ENCODE assay signal across 8 cellular contexts in the genomic region with DNA sequence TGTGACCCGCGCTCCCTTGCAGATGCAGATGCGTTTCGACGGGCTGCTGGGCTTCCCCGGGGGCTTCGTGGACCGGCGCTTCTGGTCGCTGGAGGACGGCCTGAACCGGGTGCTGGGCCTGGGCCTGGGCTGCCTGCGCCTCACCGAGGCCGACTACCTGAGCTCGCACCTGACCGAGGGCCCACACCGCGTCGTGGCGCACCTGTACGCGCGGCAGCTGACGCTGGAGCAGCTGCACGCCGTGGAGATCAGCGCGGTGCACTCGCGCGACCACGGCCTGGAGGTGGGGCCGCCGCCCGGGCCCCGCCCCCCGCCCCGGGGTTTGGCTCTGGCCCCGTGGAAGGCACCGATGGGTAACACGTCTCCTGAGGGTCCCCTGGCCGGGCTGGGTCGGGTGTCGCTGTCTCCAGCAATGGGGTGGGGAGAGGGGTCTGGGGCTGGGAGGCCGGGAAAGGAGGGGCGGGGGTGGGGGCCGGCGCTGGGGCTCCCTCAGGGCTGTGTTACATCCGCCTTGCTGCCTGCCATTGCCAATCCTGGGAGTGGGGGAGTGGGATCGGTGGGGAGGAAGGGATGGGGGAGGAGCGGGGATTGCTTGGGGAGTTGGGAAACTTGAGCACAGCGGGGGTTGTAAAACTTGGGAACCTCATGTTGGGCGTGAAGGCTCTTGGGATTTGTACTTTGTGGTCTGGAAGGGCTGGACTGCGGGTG.
DNase-seq lines count a peak whose midpoint lies in the region; ATAC-seq and TF ChIP-seq lines count a peak whose summit lies in the region.

No MANE protein-coding gene starts in this region.

- DNase-seq in ELR (ENCODE audit: low read depth) (peak; percentile 24), brain microvascular endothelial cell (peak; percentile 18), DMS153 (lab: John Stamatoyannopoulos, UW) (no peak)
- peak; percentile 45 for DNase-seq in stimulated activated CD4-positive, alpha-beta T cell treated with anti-CD3 and anti-CD28 coated beads, Interleukin-12 subunit alpha, Interleukin-12 subunit beta, amount 100 ng/mL, for 4 hours

- H3K36me3 ChIP-seq in SU-DHL-6 (ENCODE audit: low read length) (no peaks in the 10 kb centered on the region), brain microvascular endothelial cell (replicated peaks) (peaks cover 33% of the 10 kb centered on the region)

- H3K9me3 ChIP-seq in SU-DHL-6 (ENCODE audit: insufficient read depth, low read length), result no peaks in the 10 kb centered on the region
- H3K9me3 ChIP-seq in iPS-18c (ENCODE audit: control insufficient read depth, insufficient read depth, low read length), result no peaks in the 10 kb centered on the region

- peaks cover 5% of the 10 kb centered on the region; the same call in 1 of the 2 replicates for H3K79me2 ChIP-seq in SU-DHL-6 (ENCODE audit: insufficient read depth, low read length)

- H3K27me3 ChIP-seq in SU-DHL-6 (ENCODE audit: low read length) (no peaks in the 10 kb centered on the region), brain microvascular endothelial cell (replicated peaks) (no peaks in the 10 kb centered on the region)

- peak overlapping the region; percentile 85 for H2AFZ ChIP-seq in SU-DHL-6 (ENCODE audit: low read depth, low read length, severe bottlenecking)

- H3K9ac ChIP-seq in SU-DHL-6 (ENCODE audit: low read length), result peak overlapping the region; percentile 99

- in situ Hi-C loops in brain microvascular endothelial cell (cut with HindIII; ENCODE audit: low pct_ligation_motif_present, low sequenced_read_pairs), result no loop called here

- TF ChIP-seq CTCF in SU-DHL-6 (IDR thresholded peaks at IDR 0.05; ENCODE audit: insufficient read depth, low read length, poor library complexity, severe bottlenecking) (no peak), brain microvascular endothelial cell (IDR thresholded peaks at IDR 0.05; ENCODE audit: low read depth, low read length, missing control alignments) (no peak)

- H3K4me3 ChIP-seq in SU-DHL-6 (ENCODE audit: insufficient read depth, low read length, poor library complexity, severe bottlenecking) (peak overlapping the region; percentile 97), brain microvascular endothelial cell (ENCODE audit: low read depth, low read length) (peak overlapping the region; percentile 92), iPS-18c (ENCODE audit: insufficient read depth, low read depth, low read length) (peak overlapping the region; percentile 98)

- no peaks in the 10 kb centered on the region for H3K9me2 ChIP-seq in SU-DHL-6 (replicated peaks; ENCODE audit: insufficient read depth, low read length)

- no peaks in the 10 kb centered on the region for H4K20me1 ChIP-seq in SU-DHL-6 (ENCODE audit: low read depth, low read length)

- H3F3A ChIP-seq in SU-DHL-6 (ENCODE audit: insufficient read depth), result no peaks in the 10 kb centered on the region

- H3K27ac ChIP-seq in SU-DHL-6 (ENCODE audit: low read depth, low read length) (peak overlapping the region; percentile 55), brain microvascular endothelial cell (peak overlapping the region; percentile 56)

- H3K4me2 ChIP-seq in SU-DHL-6 (ENCODE audit: low read depth, low read length, poor library complexity, severe bottlenecking), result peak overlapping the region; percentile 61

- ATAC-seq in HG02642 (IDR thresholded peaks at IDR 0.05; ENCODE audit: poor library complexity, unreplicated experiment) (peak; percentile 7), GM21447 (IDR thresholded peaks at IDR 0.05; ENCODE audit: unreplicated experiment) (no peak)
